In genomic region chr12:76560083-76560491, GRCh38 we compare ENCODE assay signal across 9 cellular contexts. TPM values are rescaled to one million over a fixed set of nuclear protein-coding genes. Genes with fewer than 3 reads are reported as not detected.
A peak's percentile ranks its signal among the peaks of the same experiment; 100 is the strongest.
DNase-seq lines count a peak whose midpoint lies in the region; ATAC-seq, FAIRE-seq and TF ChIP-seq lines count a peak whose summit lies in the region.
"Had no signal": no experiment of that assay in that cellular context is flagged by ENCODE, and none has a peak within 500 bp of the region (broad histone marks: within the 10 kb centered on the region; RNA-seq: fewer than 3 reads in every experiment).

No MANE protein-coding gene starts in this region.

- H3K4me1 ChIP-seq in DOHH2 (ENCODE audit: control insufficient read depth, low read length) (peaks cover 41% of the 10 kb centered on the region), H1 (replicated peaks in 1 of 4; ENCODE audit: control insufficient read depth in 3 of 4, insufficient read depth in 4 of 4, low read length in 3 of 4) (peaks cover 0 to 2% (median 0%) of the 10 kb centered on the region in 4 experiments; a peak in 1 of 7 replicates)

- peak overlapping the region; percentile 99 for H4K5ac ChIP-seq in H1 (ENCODE audit: insufficient read length, low read depth, low read length)

- H3K36me3 ChIP-seq in DOHH2 (ENCODE audit: control insufficient read depth, low read length) (peaks cover 3% of the 10 kb centered on the region; the same call in 1 of the 2 replicates), H1 (ENCODE audit: control insufficient read depth in 2 of 4, insufficient read depth in 4 of 4, low read length in 3 of 4) (no peaks in the 10 kb centered on the region)

- FAIRE-seq in H1 (lab: Jason Lieb, UNC) = no peak
- FAIRE-seq: TTC549 had no signal

- H3K27me3 Mint-ChIP-seq in osteocyte (ENCODE audit: unreplicated experiment) = no peaks in the 10 kb centered on the region

- ATAC-seq in GM21723 (IDR thresholded peaks at IDR 0.05; ENCODE audit: unreplicated experiment) (peak; percentile 50), HG02763 (IDR thresholded peaks at IDR 0.05; ENCODE audit: unreplicated experiment) (no peak)

- H4K91ac ChIP-seq in H1 (replicated peaks; ENCODE audit: insufficient read length, low read length) = peak overlapping the region; percentile 82

- no peaks in the 10 kb centered on the region for H3K27me3 ChIP-seq in DOHH2 (ENCODE audit: control insufficient read depth, low read length)
- H3K27me3 ChIP-seq in H1 (replicated peaks in 1 of 4; ENCODE audit: control insufficient read depth in 3 of 4, extremely low read depth in 1 of 4, insufficient read depth in 3 of 4, low read length in 3 of 4) = no peaks in the 10 kb centered on the region

- H3K9me3 ChIP-seq in DOHH2 (ENCODE audit: control insufficient read depth, insufficient read depth, low read length) (no peaks in the 10 kb centered on the region), H1 (ENCODE audit: insufficient read depth in 2 of 2, low read depth in 1 of 2, low read length in 1 of 2) (no peaks in the 10 kb centered on the region)

- peaks cover 6% of the 10 kb centered on the region for H3K36me3 Mint-ChIP-seq in osteocyte (ENCODE audit: unreplicated experiment)

- peaks cover 4% of the 10 kb centered on the region; the same call in 1 of the 2 replicates for H3K23me2 ChIP-seq in H1 (ENCODE audit: low read depth, low read length)

- DNase-seq in MV-4-11 (lab: John Stamatoyannopoulos, UW) (peak; percentile 58), H1 (ENCODE audit: low read depth in 1 of 2, low spot score in 2 of 2) (no peak), osteocyte (ENCODE audit: extremely low spot score, unreplicated experiment) (no peak), NCI-H1048 (lab: John Stamatoyannopoulos, UW) (no peak), activated gamma-delta T cell (lab: John Stamatoyannopoulos, UW) (no peak)

- H4K20me1 ChIP-seq in DOHH2 (ENCODE audit: control insufficient read depth, insufficient read depth, low read depth, low read length) = peaks cover 4% of the 10 kb centered on the region; the same call in 1 of the 2 replicates
- no peaks in the 10 kb centered on the region for H4K20me1 ChIP-seq in H1 (replicated peaks in 1 of 2; ENCODE audit: control insufficient read depth in 1 of 2, insufficient read depth in 2 of 2, low read length in 2 of 2)

- no peak overlapping the region for H2BK20ac ChIP-seq in H1 (ENCODE audit: low read length)

- peak overlapping the region; percentile 57 for H3K27ac ChIP-seq in DOHH2 (ENCODE audit: low read depth, low read length)
- H3K27ac ChIP-seq in H1 (ENCODE audit: low read depth, low read length) = peak overlapping the region; percentile 91; the same call in 1 of the 2 replicates

- H3K27ac Mint-ChIP-seq in osteocyte (ENCODE audit: unreplicated experiment) = peak overlapping the region; percentile 98

- no peak for TF ChIP-seq EP300 in H1 (IDR thresholded peaks at IDR 0.05; ENCODE audit: borderline replicate concordance in 1 of 2, low read depth in 2 of 2, low read length in 2 of 2)

- peak overlapping the region; percentile 57 for H3K4ac ChIP-seq in H1 (replicated peaks; ENCODE audit: insufficient read length, low read depth, low read length)

- H3K4me3 Mint-ChIP-seq in osteocyte (ENCODE audit: unreplicated experiment) = peak overlapping the region; percentile 92

- peak overlapping the region; percentile 91 for H3K14ac ChIP-seq in H1 (ENCODE audit: insufficient read length)

- no peak overlapping the region for H2AK5ac ChIP-seq in H1 (ENCODE audit: low read depth, low read length)

- peaks cover 1% of the 10 kb centered on the region for H3F3A ChIP-seq in DOHH2 (ENCODE audit: control insufficient read depth, insufficient read depth)

- no peak overlapping the region for H3K23ac ChIP-seq in H1 (ENCODE audit: insufficient read length)

- H3K9ac ChIP-seq in H1 (replicated peaks in 1 of 4; ENCODE audit: extremely low read depth in 1 of 4, low read depth in 3 of 4, low read length in 3 of 4) = peak overlapping the region in 3 of 4 experiments; percentile 74 to 85 (median 79); a peak in 6 of 7 replicates

- H3K4me2 ChIP-seq in DOHH2 (ENCODE audit: low read length) (peak overlapping the region; percentile 100), H1 (ENCODE audit: insufficient read depth in 1 of 2, low read depth in 2 of 2, low read length in 2 of 2) (peak overlapping the region; percentile 78 to 98)

- peaks cover 30% of the 10 kb centered on the region for H3K4me1 Mint-ChIP-seq in osteocyte (ENCODE audit: unreplicated experiment)

- H3K79me2 ChIP-seq in DOHH2 (ENCODE audit: control insufficient read depth, low read length) (peaks cover 43% of the 10 kb centered on the region), H1 (ENCODE audit: control insufficient read depth in 1 of 2, insufficient read depth in 2 of 2, low read length in 2 of 2) (peaks cover 0 to 35% of the 10 kb centered on the region in 2 experiments; a peak in 2 of 4 replicates)

- H2BK5ac ChIP-seq in H1 (ENCODE audit: low read depth, low read length) = peak overlapping the region; percentile 89

- H2BK15ac ChIP-seq in H1 (ENCODE audit: low read length) = peak overlapping the region; percentile 77; the same call in 1 of the 2 replicates

- peak overlapping the region; percentile 96 for H4K8ac ChIP-seq in H1 (ENCODE audit: extremely low read depth, insufficient read depth, low read length)

- H3K18ac ChIP-seq in H1 (ENCODE audit: extremely low read depth, low read length) = peak overlapping the region; percentile 93; the same call in 1 of the 2 replicates

- H2BK12ac ChIP-seq in H1 (ENCODE audit: low read depth, low read length) = peak overlapping the region; percentile 71

- peak overlapping the region; percentile 99 for H3K4me3 ChIP-seq in DOHH2 (ENCODE audit: low read length)
- peak overlapping the region; percentile 74 to 91 (median 84) for H3K4me3 ChIP-seq in H1 (ENCODE audit: extremely low read depth in 1 of 4, insufficient read depth in 2 of 4, low read depth in 3 of 4, low read length in 4 of 4)

- no peak for TF ChIP-seq POLR2A in H1 (IDR thresholded peaks at IDR 0.05; ENCODE audit: control extremely low read depth in 1 of 2, low read depth in 2 of 2, low read length in 2 of 2)

- peak overlapping the region; percentile 77 for H2AFZ ChIP-seq in H1 (ENCODE audit: low read length)

- TF ChIP-seq RAD21 in H1 (IDR thresholded peaks at IDR 0.05 in 1 of 2, conservative IDR thresholded peaks at IDR 0.05 in 1 of 2; ENCODE audit: low read depth in 2 of 2, low read length in 2 of 2) = no peak

- CTCF ChIA-PET in H1 (lab: Charles Lee; ENCODE audit: partially characterized antibody) = no interaction called here

- no peak overlapping the region for H2BK120ac ChIP-seq in H1 (replicated peaks; ENCODE audit: low read depth, low read length)

- peak overlapping the region; percentile 92 for H3K56ac ChIP-seq in H1 (replicated peaks; ENCODE audit: insufficient read length, low read depth, low read length)

- 34% methylated on average over 8 of the region's 8 CpGs; no CpG with 5 or more reads in 1 of the 2 experiments for WGBS in H1 (ENCODE audit: extremely low coverage in 1 of 2, insufficient coverage in 1 of 2, insufficient read length in 1 of 2, insufficient replicate concordance in 2 of 2, low coverage in 1 of 2, low lambda C conversion rate in 2 of 2, missing lambda C conversion rate in 1 of 2), 2 experiments

- TF ChIP-seq CTCF in DOHH2 (IDR thresholded peaks at IDR 0.05; ENCODE audit: low read depth, low read length, poor library complexity, severe bottlenecking) (no peak), H1 (IDR thresholded peaks at IDR 0.05; ENCODE audit: control extremely low read depth in 1 of 3, insufficient read depth in 1 of 3, low read depth in 1 of 3, low read length in 3 of 3) (no peak), osteocyte (IDR thresholded peaks at IDR 0.05) (no peak)

- H3K9me3 Mint-ChIP-seq in osteocyte (ENCODE audit: unreplicated experiment) = no peaks in the 10 kb centered on the region

- H3K9me2 ChIP-seq in DOHH2 (replicated peaks; ENCODE audit: control insufficient read depth, low read length) = no peaks in the 10 kb centered on the region

- POLR2A ChIA-PET in H1 (lab: Charles Lee; ENCODE audit: partially characterized antibody) = interaction anchor here (0.8 to 1.9 kb wide), 7 partner anchors 10 to 204 kb away, joined by 3 to 15 read pairs (median 3); partner anchors contain the start of gene ZDHHC17

- no peaks in the 10 kb centered on the region for H3K79me1 ChIP-seq in H1 (ENCODE audit: low read depth, low read length)

TF ChIP-seq in H1, 55 proteins besides CTCF, POLR2A, EP300 and RAD21 (continues in another document):
- no peak for TF ChIP-seq KDM1A (IDR thresholded peaks at IDR 0.05; ENCODE audit: borderline replicate concordance, low read length)
- no peak for TF ChIP-seq ATF3 (IDR thresholded peaks at IDR 0.05; ENCODE audit: insufficient read depth, low read depth, low read length)
- no peak for TF ChIP-seq BRCA1 (IDR thresholded peaks at IDR 0.05; ENCODE audit: low read depth, low read length)

RNA-seq across cellular contexts. Expression of gene OSBPL8, which starts 0.5 kb away (rescaled TPM):
- total RNA-seq in H1 (2021; fragmentation: NEBNext Ultra II Directional; extraction: Animal tissue kit (Norgen Biotek cat#: 25700)) = 78.7 and 81.1 TPM in 2 replicates
- 10.9 and 28.9 TPM in 2 replicates for polyA plus RNA-seq in H1 (2011; rRNA removed)
- 16.0 TPM for polyA plus RNA-seq in H1 (2011; cell fraction: cytosol; rRNA removed)
- 52.2 TPM for polyA plus RNA-seq in H1 (2011; cell fraction: nucleus; rRNA removed)
- polyA plus RNA-seq in H1 (2012, experiment 1 of 2) = 14.0 to 31.1 TPM (median 22.4 TPM) in 4 replicates
- 1.7 TPM for polyA plus RNA-seq in H1 (2012, experiment 2 of 2)
- polyA plus RNA-seq in H1 (2013, experiment 1 of 2) = 44.3 TPM
- polyA plus RNA-seq in H1 (2013, experiment 2 of 2) = 45.2 TPM
- polyA minus RNA-seq in H1 (2011; rRNA and poly(A)+ RNA removed) = 75.0 and 106 TPM in 2 replicates
- 63.6 TPM for polyA minus RNA-seq in H1 (2011; cell fraction: cytosol; rRNA and poly(A)+ RNA removed)
- 128 TPM for polyA minus RNA-seq in H1 (2011; cell fraction: nucleus; rRNA and poly(A)+ RNA removed)
- 86.7 and 87.8 TPM in 2 replicates for total RNA-seq in osteocyte
